ENCODE assay signal across 11 cellular contexts in genomic region chr9:37301369-37302172, GRCh38.
DNase-seq lines count a peak whose midpoint lies in the region; ATAC-seq and TF ChIP-seq lines count a peak whose summit lies in the region.
"Had no signal": no experiment of that assay in that cellular context is flagged by ENCODE, and none has a peak within 500 bp of the region (broad histone marks: within the 10 kb centered on the region; RNA-seq: fewer than 3 reads in every experiment).

No MANE protein-coding gene starts in this region.

- 81 to 96% methylated on average over 3 of the region's 3 CpGs for WGBS in heart right ventricle, 2 donors

- H3K27me3 Mint-ChIP-seq in CD8-positive, alpha-beta T cell (ENCODE audit: low read depth) = no peaks in the 10 kb centered on the region
- no peaks in the 10 kb centered on the region for H3K27me3 Mint-ChIP-seq in T-helper 1 cell treated with Interleukin-12 subunit alpha and Interleukin-12 subunit beta and Interleukin-4 antibody, amounts not matched to agents 30 μg/mL and 1 μg/mL, for 36 hours (ENCODE audit: low read depth)

- H3K36me3 Mint-ChIP-seq in CD8-positive, alpha-beta T cell = peaks cover 22% of the 10 kb centered on the region
- H3K36me3 Mint-ChIP-seq in T-helper 1 cell treated with Interleukin-12 subunit alpha and Interleukin-12 subunit beta and Interleukin-4 antibody, amounts not matched to agents 30 μg/mL and 1 μg/mL, for 36 hours (ENCODE audit: low read depth) = peaks cover 18% of the 10 kb centered on the region

- peak overlapping the region; percentile 42 for H3K27ac Mint-ChIP-seq in CD8-positive, alpha-beta T cell
- peak overlapping the region; percentile 71 for H3K27ac Mint-ChIP-seq in T-helper 1 cell treated with Interleukin-12 subunit alpha and Interleukin-12 subunit beta and Interleukin-4 antibody, amounts not matched to agents 30 μg/mL and 1 μg/mL, for 36 hours

- H3K9me3 ChIP-seq in CD8-positive, alpha-beta T cell (ENCODE audit: low read length) = no peaks in the 10 kb centered on the region
- no peaks in the 10 kb centered on the region for H3K9me3 ChIP-seq in heart right ventricle

- H3K4me3 ChIP-seq in CD8-positive, alpha-beta T cell (ENCODE audit: low read depth, low read length) = no peak overlapping the region
- no peak overlapping the region for H3K4me3 ChIP-seq in heart right ventricle

- H3K36me3 ChIP-seq in CD8-positive, alpha-beta T cell (ENCODE audit: insufficient read depth, low read length) = no peaks in the 10 kb centered on the region
- H3K36me3 ChIP-seq in heart right ventricle = peaks cover 0 to 30% (median 0%) of the 10 kb centered on the region in 9 donors

- CTCF ChIA-PET in CD8-positive, alpha-beta T cell (lab: Charles Lee) = interaction anchor here (0.9 to 1.5 kb wide), 3 partner anchors 23 to 306 kb away, joined by 3 read pairs; partner anchors contain the start of gene ZCCHC7

- peaks cover 37% of the 10 kb centered on the region for H3K4me1 ChIP-seq in CD8-positive, alpha-beta T cell (ENCODE audit: insufficient read depth, low read length)
- H3K4me1 ChIP-seq in foreskin keratinocyte = peaks cover 4% of the 10 kb centered on the region
- peaks cover 0 to 26% (median 0%) of the 10 kb centered on the region in 9 donors for H3K4me1 ChIP-seq in heart right ventricle

- DNase-seq in CD8-positive, alpha-beta T cell = no peak
- no peak for DNase-seq in foreskin keratinocyte
- no peak for DNase-seq in epidermal melanocyte (ENCODE audit: insufficient read length, low spot score)
- no peak for DNase-seq in heart right ventricle
- no peak for DNase-seq in nucleus accumbens (lab: John Stamatoyannopoulos, UW)
- DNase-seq: DMS153, retina, substantia nigra had no signal

- no peaks in the 10 kb centered on the region for H3K27me3 ChIP-seq in CD8-positive, alpha-beta T cell (ENCODE audit: insufficient read depth, low read length)
- H3K27me3 ChIP-seq in foreskin keratinocyte (no peaks in the 10 kb centered on the region), heart right ventricle (no peaks in the 10 kb centered on the region)

- no peak for ATAC-seq in CD8-positive, alpha-beta T cell
- no peak for ATAC-seq in foreskin keratinocyte
- ATAC-seq in heart right ventricle = no peak
- ATAC-seq: Panc1 had no signal

- no peak for TF ChIP-seq CTCF in CD8-positive, alpha-beta T cell (IDR thresholded peaks at IDR 0.05)
- TF ChIP-seq CTCF in GM12873 (IDR thresholded peaks at IDR 0.05; ENCODE audit: insufficient read depth, low read depth, low read length, missing control alignments) = peak; percentile 46
- peak; percentile 4 for TF ChIP-seq CTCF in foreskin keratinocyte (conservative IDR thresholded peaks at IDR 0.05)
- no peak for TF ChIP-seq CTCF in heart right ventricle (IDR thresholded peaks at IDR 0.05)

- POLR2A ChIA-PET in CD8-positive, alpha-beta T cell (lab: Charles Lee) = interaction anchor here (1.3 kb wide), 1 partner anchor 181 kb away, joined by 4 read pairs; no protein-coding TSS in a partner anchor

- intact Hi-C loops in CD8-positive, alpha-beta T cell (cut with DNase I, micrococcal nuclease) = loop anchor here in 1 of 2 experiments (2.0 kb wide), 1 partner anchor 181 kb away; the partner anchor contains the start of gene ZCCHC7
- intact Hi-C loops in heart right ventricle (cut with DNase I) = no loop called here

- H3K9me3 Mint-ChIP-seq in CD8-positive, alpha-beta T cell = no peaks in the 10 kb centered on the region
- no peaks in the 10 kb centered on the region for H3K9me3 Mint-ChIP-seq in T-helper 1 cell treated with Interleukin-12 subunit alpha and Interleukin-12 subunit beta and Interleukin-4 antibody, amounts not matched to agents 30 μg/mL and 1 μg/mL, for 36 hours

- peak overlapping the region; percentile 41 for H3K4me3 Mint-ChIP-seq in CD8-positive, alpha-beta T cell
- peak overlapping the region; percentile 41 for H3K4me3 Mint-ChIP-seq in T-helper 1 cell treated with Interleukin-12 subunit alpha and Interleukin-12 subunit beta and Interleukin-4 antibody, amounts not matched to agents 30 μg/mL and 1 μg/mL, for 36 hours

- H3K27ac ChIP-seq in CD8-positive, alpha-beta T cell (ENCODE audit: low read depth, low read length) = no peak overlapping the region
- H3K27ac ChIP-seq in foreskin keratinocyte (no peak overlapping the region), heart right ventricle (no peak overlapping the region)

- H3K4me1 Mint-ChIP-seq in CD8-positive, alpha-beta T cell (ENCODE audit: low read depth) = peaks cover 71% of the 10 kb centered on the region
- peaks cover 42% of the 10 kb centered on the region for H3K4me1 Mint-ChIP-seq in T-helper 1 cell treated with Interleukin-12 subunit alpha and Interleukin-12 subunit beta and Interleukin-4 antibody, amounts not matched to agents 30 μg/mL and 1 μg/mL, for 36 hours (ENCODE audit: low read depth)

Comparison
In these comparisons a context has a peak if more than half of its experiments do, and no peak if none do; other contexts are left out.
1. CTCF ChIP-seq: peak in GM12873 (single experiment) and foreskin keratinocyte (single experiment); none in CD8-positive, alpha-beta T cell (single experiment) and heart right ventricle (0 of 9).